8 cellular contexts compared by ENCODE assay signal in the genomic region with DNA sequence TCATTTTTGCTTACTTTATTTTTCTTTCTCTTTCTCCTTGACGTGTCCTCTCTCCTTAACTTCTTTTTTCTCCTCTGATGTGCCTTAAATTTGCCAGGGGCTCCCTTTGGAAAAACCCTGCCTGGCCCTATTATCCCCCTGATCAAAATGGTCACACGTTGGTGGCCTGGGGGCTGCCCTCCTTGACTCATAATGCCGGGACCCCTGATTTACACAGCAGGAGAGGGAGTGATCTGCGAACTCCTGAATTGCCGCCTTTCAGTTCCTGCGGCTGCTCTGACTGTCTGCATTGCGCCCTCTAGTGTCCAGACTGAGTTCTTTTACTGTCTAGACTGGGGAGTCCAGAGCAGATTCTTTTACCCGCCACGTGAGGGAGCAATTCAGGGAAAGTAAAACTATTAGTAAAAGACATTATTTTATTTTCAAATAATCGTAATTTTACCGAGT. TPM values are rescaled to one million over a fixed set of nuclear protein-coding genes. Genes with fewer than 3 reads are reported as not detected.
A peak's percentile ranks its signal among the peaks of the same experiment; 100 is the strongest.
DNase-seq lines count a peak whose midpoint lies in the region; ATAC-seq and TF ChIP-seq lines count a peak whose summit lies in the region.

No MANE protein-coding gene starts in this region.

- H3K36me3 Mint-ChIP-seq in GM23338 (ENCODE audit: low read depth), result no peaks in the 10 kb centered on the region
- H3K36me3 Mint-ChIP-seq in activated T-helper 1 cell treated with anti-CD3 and anti-CD28 coated beads, Interleukin-12 subunit alpha, Interleukin-12 subunit beta, Interleukin-2, Interleukin-4 antibody, amounts not matched to agents 30 ng/mL and 10 ng/mL and 1 ng/mL, durations not matched to agents 14 hours and 24 hours and 36 hours (ENCODE audit: low read depth), result peaks cover 6% of the 10 kb centered on the region

- intact Hi-C loops in activated T-helper 1 cell treated with anti-CD3 and anti-CD28 coated beads, Interleukin-12 subunit alpha, Interleukin-12 subunit beta, Interleukin-2, Interleukin-4 antibody, amounts not matched to agents 30 ng/mL and 10 ng/mL and 1 ng/mL, durations not matched to agents 14 hours and 24 hours and 36 hours (cut with micrococcal nuclease), result loop anchor here (1.0 to 10.0 kb wide), 6 partner anchors 14 to 344 kb away; a partner anchor contains a TSS

- H3K9me3 ChIP-seq in ES-I3 (ENCODE audit: control insufficient read depth, insufficient read depth, low read length) (no peaks in the 10 kb centered on the region), neuronal stem cell (replicated peaks in 1 of 2; ENCODE audit: control insufficient read depth in 2 of 2, insufficient read depth in 1 of 2, low read depth in 1 of 2, low read length in 2 of 2) (no peaks in the 10 kb centered on the region)

- H3K27ac ChIP-seq in GM23338 (ENCODE audit: low read depth), result no peak overlapping the region
- H3K27ac ChIP-seq in neuronal stem cell (replicated peaks; ENCODE audit: low read length), result no peak overlapping the region

- ATAC-seq in GM23338, result peak; percentile 98

- no peak overlapping the region for H2BK5ac ChIP-seq in neuronal stem cell (ENCODE audit: low read length)

- H3K9me3 Mint-ChIP-seq in GM23338, result no peaks in the 10 kb centered on the region; the same call in 2 of the 3 replicates
- H3K9me3 Mint-ChIP-seq in activated T-helper 1 cell treated with anti-CD3 and anti-CD28 coated beads, Interleukin-12 subunit alpha, Interleukin-12 subunit beta, Interleukin-2, Interleukin-4 antibody, amounts not matched to agents 30 ng/mL and 10 ng/mL and 1 ng/mL, durations not matched to agents 14 hours and 24 hours and 36 hours, result peaks cover 3% of the 10 kb centered on the region

- peaks cover 5% of the 10 kb centered on the region; the same call in 1 of the 2 replicates for H3K9me2 ChIP-seq in GM23338 (ENCODE audit: insufficient read depth)

- H3K36me3 ChIP-seq in ES-I3 (ENCODE audit: insufficient read depth, low read length) (no peaks in the 10 kb centered on the region), GM23338 (ENCODE audit: insufficient read depth) (no peaks in the 10 kb centered on the region), neuronal stem cell (replicated peaks in 1 of 2; ENCODE audit: control insufficient read depth in 2 of 2, insufficient read depth in 2 of 2, low read length in 2 of 2) (no peaks in the 10 kb centered on the region)

- H3K27me3 ChIP-seq in GM23338 (ENCODE audit: insufficient read depth) (peaks cover 4% of the 10 kb centered on the region; the same call in 1 of the 2 replicates), neuronal stem cell (ENCODE audit: control insufficient read depth in 3 of 3, insufficient read depth in 3 of 3, low read depth in 1 of 3, low read length in 3 of 3) (peaks cover 0 to 6% (median 0%) of the 10 kb centered on the region in 3 experiments)

- H4K20me1 ChIP-seq in GM23338 (replicated peaks; ENCODE audit: insufficient read depth), result no peaks in the 10 kb centered on the region

- H2BK12ac ChIP-seq in neuronal stem cell (ENCODE audit: low read length), result no peak overlapping the region

- no peak overlapping the region for H4K91ac ChIP-seq in neuronal stem cell (ENCODE audit: low read depth, low read length, poor library complexity)

- no peak overlapping the region for H3K27ac Mint-ChIP-seq in GM23338
- peak overlapping the region; percentile 94 for H3K27ac Mint-ChIP-seq in activated T-helper 1 cell treated with anti-CD3 and anti-CD28 coated beads, Interleukin-12 subunit alpha, Interleukin-12 subunit beta, Interleukin-2, Interleukin-4 antibody, amounts not matched to agents 30 ng/mL and 10 ng/mL and 1 ng/mL, durations not matched to agents 14 hours and 24 hours and 36 hours

- H3K9ac ChIP-seq in ES-I3 (ENCODE audit: low read depth, low read length), result peak overlapping the region; percentile 12; the same call in 1 of the 2 replicates
- no peak overlapping the region for H3K9ac ChIP-seq in neuronal stem cell (ENCODE audit: low read depth, low read length, poor library complexity)

- H3K27me3 Mint-ChIP-seq in GM23338 (ENCODE audit: insufficient read depth, low read depth, poor library complexity), result peaks cover 4% of the 10 kb centered on the region
- no peaks in the 10 kb centered on the region for H3K27me3 Mint-ChIP-seq in activated T-helper 1 cell treated with anti-CD3 and anti-CD28 coated beads, Interleukin-12 subunit alpha, Interleukin-12 subunit beta, Interleukin-2, Interleukin-4 antibody, amounts not matched to agents 30 ng/mL and 10 ng/mL and 1 ng/mL, durations not matched to agents 14 hours and 24 hours and 36 hours (ENCODE audit: insufficient read depth)

- H3K79me1 ChIP-seq in neuronal stem cell (ENCODE audit: low read depth, low read length), result no peaks in the 10 kb centered on the region

- H3F3A ChIP-seq in GM23338 (replicated peaks; ENCODE audit: low read depth), result no peaks in the 10 kb centered on the region

- no peak overlapping the region for H3K18ac ChIP-seq in neuronal stem cell (ENCODE audit: low read length)

- H3K4me3 ChIP-seq in GM23338 (no peak overlapping the region), fibroblast of pulmonary artery (replicated peaks; ENCODE audit: low read depth, low read length) (peak overlapping the region; percentile 21), neuronal stem cell (ENCODE audit: low read length in 2 of 2) (no peak overlapping the region)

- H3K4ac ChIP-seq in neuronal stem cell (ENCODE audit: low read length), result no peak overlapping the region

- H4K8ac ChIP-seq in neuronal stem cell (ENCODE audit: low read depth, low read length), result no peak overlapping the region

- H2BK15ac ChIP-seq in neuronal stem cell (ENCODE audit: low read length), result no peak overlapping the region

- DNase-seq in GM23338 (ENCODE audit: low spot score) (peak; percentile 93), LHCN-M2 (ENCODE audit: low read depth) (peak; percentile 85), RKO (ENCODE audit: low spot score) (peak; percentile 91), fibroblast of pulmonary artery (ENCODE audit: low read depth) (peak; percentile 93), neuronal stem cell (ENCODE audit: low spot score) (peak; percentile 87), superior temporal gyrus (ENCODE audit: extremely low spot score) (peak; percentile 87)
- DNase-seq in activated T-helper 1 cell treated with anti-CD3 and anti-CD28 coated beads, Interleukin-12 subunit alpha, Interleukin-12 subunit beta, Interleukin-2, Interleukin-4 antibody, amounts not matched to agents 30 ng/mL and 10 ng/mL and 1 ng/mL, durations not matched to agents 14 hours and 24 hours and 36 hours (ENCODE audit: low spot score), result peak; percentile 77

- H3K4me2 ChIP-seq in GM23338 (peak overlapping the region; percentile 68; the same call in 1 of the 2 replicates), neuronal stem cell (ENCODE audit: insufficient read depth, low read length, poor library complexity, severe bottlenecking) (no peak overlapping the region)

- whole genome bisulfite sequencing in neuronal stem cell (ENCODE audit: extremely low coverage in 2 of 2, insufficient read length in 2 of 2, insufficient replicate concordance in 1 of 2), 2 donors, result no CpG with 5 or more reads among the region's 11 CpGs

- H3K4me3 Mint-ChIP-seq in GM23338, result peak overlapping the region; percentile 49; the same call in 1 of the 3 replicates
- peak overlapping the region; percentile 74 for H3K4me3 Mint-ChIP-seq in activated T-helper 1 cell treated with anti-CD3 and anti-CD28 coated beads, Interleukin-12 subunit alpha, Interleukin-12 subunit beta, Interleukin-2, Interleukin-4 antibody, amounts not matched to agents 30 ng/mL and 10 ng/mL and 1 ng/mL, durations not matched to agents 14 hours and 24 hours and 36 hours

- H2BK120ac ChIP-seq in neuronal stem cell (ENCODE audit: low read depth, low read length), result no peak overlapping the region

- peaks cover 3% of the 10 kb centered on the region; the same call in 2 of the 3 replicates for H3K4me1 Mint-ChIP-seq in GM23338
- H3K4me1 Mint-ChIP-seq in activated T-helper 1 cell treated with anti-CD3 and anti-CD28 coated beads, Interleukin-12 subunit alpha, Interleukin-12 subunit beta, Interleukin-2, Interleukin-4 antibody, amounts not matched to agents 30 ng/mL and 10 ng/mL and 1 ng/mL, durations not matched to agents 14 hours and 24 hours and 36 hours (ENCODE audit: low read depth), result peaks cover 67% of the 10 kb centered on the region

- no peak overlapping the region for H3K14ac ChIP-seq in neuronal stem cell (ENCODE audit: low read length)

- H3K4me1 ChIP-seq in ES-I3 (ENCODE audit: insufficient read depth, low read length) (no peaks in the 10 kb centered on the region), GM23338 (ENCODE audit: insufficient read depth) (no peaks in the 10 kb centered on the region), neuronal stem cell (ENCODE audit: control insufficient read depth in 2 of 2, insufficient read depth in 1 of 2, low read depth in 1 of 2, low read length in 2 of 2) (no peaks in the 10 kb centered on the region)

- H2AK5ac ChIP-seq in neuronal stem cell (ENCODE audit: low read depth, low read length), result no peak overlapping the region

- H3K23ac ChIP-seq in neuronal stem cell (ENCODE audit: low read depth, low read length, poor library complexity), result no peak overlapping the region

- H2AFZ ChIP-seq in GM23338, result 0 out of 2 replicates have a peak overlapping the region, but pooled peaks have one; percentile 60
- peak overlapping the region; percentile 82 for H2AFZ ChIP-seq in neuronal stem cell (ENCODE audit: low read length)

- H3K79me2 ChIP-seq in GM23338 (replicated peaks; ENCODE audit: insufficient read depth), result no peaks in the 10 kb centered on the region

- peak; percentile 96 to 100 for TF ChIP-seq CTCF in GM23338 (conservative IDR thresholded peaks at IDR 0.05; ENCODE audit: low read depth in 2 of 2)
- TF ChIP-seq CTCF in fibroblast of pulmonary artery (IDR thresholded peaks at IDR 0.05; ENCODE audit: low read length, missing control alignments), result no peak

TF ChIP-seq in GM23338, 12 proteins besides CTCF, POLR2A, EP300 and RAD21:
- TF ChIP-seq EZH2 (IDR thresholded peaks at IDR 0.05; ENCODE audit: low read depth, unreplicated experiment) (no peak), CREB1 (CRISPR knock-in tag; IDR thresholded peaks at IDR 0.05; ENCODE audit: low read depth) (no peak)

RNA-seq across cellular contexts. Expression of a gene that starts 44.8 kb away (rescaled TPM):
- total RNA-seq in GM23338 (2014; rRNA removed; shearing (Covaris generic)), result not detected in 2 replicates
- not detected in 2 replicates for polyA plus RNA-seq in GM23338 (2016; fragmentation: Nextera tagmentation; extraction: Ambion mirVana)
- not detected in 2 replicates for total RNA-seq in LHCN-M2 (2014; rRNA removed)
- polyA plus RNA-seq in LHCN-M2 (2012), result not detected
- 6,140 and 6,145 TPM in 2 replicates for total RNA-seq in activated T-helper 1 cell treated with anti-CD3 and anti-CD28 coated beads, Interleukin-12 subunit alpha, Interleukin-12 subunit beta, Interleukin-2, Interleukin-4 antibody, amounts not matched to agents 30 ng/mL and 10 ng/mL and 1 ng/mL, durations not matched to agents 14 hours and 24 hours and 36 hours
- not detected for polyA plus RNA-seq in neuronal stem cell (2013, experiment 1 of 2)
- not detected for polyA plus RNA-seq in neuronal stem cell (2013, experiment 2 of 2)

Comparison
In these comparisons a context has a peak if more than half of its experiments do, and no peak if none do; other contexts are left out.
1. RNA of a gene that starts 44.8 kb away (total RNA-seq): 6,140 to 6,145 TPM in activated T-helper 1 cell treated with anti-CD3 and anti-CD28 coated beads, Interleukin-12 subunit alpha, Interleukin-12 subunit beta, Interleukin-2, Interleukin-4 antibody, amounts not matched to agents 30 ng/mL and 10 ng/mL and 1 ng/mL, durations not matched to agents 14 hours and 24 hours and 36 hours; not detected in GM23338 and not detected in LHCN-M2; every median in the first group is over 1,000 times any median in the second.
2. Peak in every context shown above with its lines, with median percentiles within 50 percentile points of each other: DNase-seq.